8 cellular contexts compared by ENCODE assay signal in genomic region chr10:21078410-21079329, GRCh38.
DNase-seq lines count a peak whose midpoint lies in the region; ATAC-seq and TF ChIP-seq lines count a peak whose summit lies in the region.

No MANE protein-coding gene starts in this region.

- DNase-seq in DMS 273 (lab: John Stamatoyannopoulos, UW; ENCODE audit: unreplicated experiment): peak; percentile 75
- no peak for DNase-seq in DMS 273 treated with DMSO at 0.1 percent for 48 hours (lab: John Stamatoyannopoulos, UW)
- peak; percentile 72 for DNase-seq in HEK293T (ENCODE audit: extremely low spot score)
- DNase-seq in NCI-H146 treated with DMSO at 0.1 percent for 48 hours (lab: John Stamatoyannopoulos, UW; ENCODE audit: unreplicated experiment): peak; percentile 71
- peak; percentile 16 for DNase-seq in UCSD-AML1 (lab: John Stamatoyannopoulos, UW; ENCODE audit: unreplicated experiment)
- peak; percentile 70 for DNase-seq in fibroblast of the conjunctiva (ENCODE audit: low read depth)
- peak in 37 of 56 donors; percentile 3 to 77 (median 24) for DNase-seq in nucleus accumbens (lab: John Stamatoyannopoulos, UW)

- CTCF ChIA-PET in HEK293T (lab: Yijun Ruan, JAX): interaction anchor here (0.6 to 1.6 kb wide), 5 partner anchors 8 to 194 kb away, joined by 3 to 6 read pairs (median 3); no protein-coding TSS in a partner anchor

- POLR2A ChIA-PET in HEK293T (lab: Yijun Ruan, JAX): no interaction called here

- ATAC-seq in HG02973 (IDR thresholded peaks at IDR 0.05; ENCODE audit: unreplicated experiment): no peak

TF ChIP-seq in HEK293T, 16 proteins besides CTCF, POLR2A, EP300 and RAD21:
- TF ChIP-seq L3MBTL2 (conservative IDR thresholded peaks at IDR 0.05): peak; percentile 65
- no peak for TF ChIP-seq HDGF (IDR thresholded peaks at IDR 0.05; ENCODE audit: borderline replicate concordance)
